Comparison of ENCODE assay signal across 15 cellular contexts in the genomic region with DNA sequence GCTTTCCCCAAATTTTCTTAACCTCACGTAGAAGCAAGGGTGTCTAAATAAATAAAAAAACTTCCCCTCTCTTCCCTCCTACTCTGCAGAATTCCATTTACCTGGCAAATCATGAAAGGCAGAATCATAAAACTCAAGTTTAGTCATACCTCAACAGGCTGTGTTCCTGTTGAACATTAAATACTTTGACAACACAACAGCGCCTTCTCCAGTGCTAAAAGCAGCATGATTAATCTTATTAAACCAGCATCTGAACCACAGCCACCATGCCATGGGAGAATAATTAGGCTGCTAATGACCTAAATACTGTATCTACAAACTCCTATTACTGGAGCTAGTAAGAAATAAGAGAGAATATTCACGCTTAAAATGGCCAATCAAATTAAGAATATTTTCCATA.
DNase-seq lines count a peak whose midpoint lies in the region; ATAC-seq, FAIRE-seq and TF ChIP-seq lines count a peak whose summit lies in the region.
"Had no signal": no experiment of that assay in that cellular context is flagged by ENCODE, and none has a peak within 500 bp of the region (broad histone marks: within the 10 kb centered on the region; RNA-seq: fewer than 3 reads in every experiment).

No MANE protein-coding gene starts in this region.

- H3K4me3 ChIP-seq in DND-41 (ENCODE audit: low read depth in 1 of 2, low read length in 2 of 2) (no peak overlapping the region), HepG2 (replicated peaks in 1 of 3; ENCODE audit: insufficient read depth in 1 of 3, low read depth in 2 of 3, low read length in 3 of 3) (no peak overlapping the region)
- H3K4me3 ChIP-seq: esophagus muscularis mucosa had no signal

- H3K27ac ChIP-seq in DND-41 (ENCODE audit: low read length) (no peak overlapping the region), HepG2 (ENCODE audit: extremely low read length, insufficient read depth, low read length) (no peak overlapping the region)
- H3K27ac ChIP-seq: esophagus muscularis mucosa had no signal

- CTCF ChIA-PET in HepG2 (lab: Yijun Ruan, JAX; ENCODE audit: low intra/inter-chr PET ratio, low total read pairs): no interaction called here

- WGBS in HepG2 (ENCODE audit: low lambda C conversion rate): 94% methylated on average over 3 of the region's 3 CpGs

- H3K4me1 Mint-ChIP-seq in brain: peaks cover 70% of the 10 kb centered on the region
- H3K4me1 Mint-ChIP-seq: activated CD4-positive, alpha-beta T cell treated with anti-CD3 and anti-CD28 coated beads for 36 hours had no signal

- TF ChIP-seq CTCF in DND-41 (IDR thresholded peaks at IDR 0.05; ENCODE audit: borderline replicate concordance, extremely low read depth, low read length, poor library complexity, severe bottlenecking): peak; percentile 10
- TF ChIP-seq CTCF in brain (conservative IDR thresholded peaks at IDR 0.05): no peak
- 0 out of 2 replicates have a peak, but pooled peaks have one; percentile 25 for TF ChIP-seq CTCF in HepG2 (CRISPR knock-in tag; IDR thresholded peaks at IDR 0.05)

- H3K27me3 Mint-ChIP-seq in brain: no peaks in the 10 kb centered on the region
- H3K27me3 Mint-ChIP-seq: activated CD4-positive, alpha-beta T cell treated with anti-CD3 and anti-CD28 coated beads for 36 hours had no signal

- H2AFZ ChIP-seq in DND-41 (ENCODE audit: low read depth, low read length) (no peak overlapping the region), HepG2 (ENCODE audit: low read length) (no peak overlapping the region)

- H3K36me3 Mint-ChIP-seq in brain: peaks cover 17% of the 10 kb centered on the region
- H3K36me3 Mint-ChIP-seq: CD8-positive, alpha-beta T cell had no signal

- H3K4me1 ChIP-seq in DND-41 (ENCODE audit: insufficient read depth, low read length): no peaks in the 10 kb centered on the region
- peaks cover 40% of the 10 kb centered on the region for H3K4me1 ChIP-seq in HepG2 (ENCODE audit: insufficient read depth, low read length)

- intact Hi-C loops in HepG2 (cut with micrococcal nuclease; ENCODE audit: unreplicated experiment): loop anchor here (5.0 kb wide), 1 partner anchor 422 kb away; no protein-coding TSS in a partner anchor

- H3K9me3 Mint-ChIP-seq in brain: no peaks in the 10 kb centered on the region

- H3K27me3 ChIP-seq in DND-41 (ENCODE audit: insufficient read depth, low read length, poor library complexity) (no peaks in the 10 kb centered on the region), HepG2 (ENCODE audit: control insufficient read depth in 1 of 2, insufficient read depth in 2 of 2, low read length in 2 of 2) (no peaks in the 10 kb centered on the region)
- H3K27me3 ChIP-seq: esophagus muscularis mucosa had no signal

- peaks cover 22% of the 10 kb centered on the region for H3K79me2 ChIP-seq in DND-41 (ENCODE audit: insufficient read depth, low read length)
- H3K79me2 ChIP-seq in HepG2 (ENCODE audit: insufficient read depth, low read length): peaks cover 12% of the 10 kb centered on the region

- H3K27ac Mint-ChIP-seq in brain: peak overlapping the region in 4 of 5 experiments; percentile 6 to 75 (median 46)
- H3K27ac Mint-ChIP-seq: activated CD4-positive, alpha-beta T cell treated with anti-CD3 and anti-CD28 coated beads for 36 hours; activated T-cell treated with anti-CD3 and anti-CD28 coated beads, Interleukin-2, amount 50 U/mL, for 72 hours; CD8-positive, alpha-beta T cell had no signal

- H3K9me3 ChIP-seq in DND-41 (ENCODE audit: insufficient read depth, low read length, severe bottlenecking) (no peaks in the 10 kb centered on the region), HepG2 (ENCODE audit: low read length) (no peaks in the 10 kb centered on the region)
- H3K9me3 ChIP-seq: esophagus muscularis mucosa had no signal

- ATAC-seq in DND-41 (ENCODE audit: insufficient read depth, low read depth) (no peak), HepG2 (no peak)
- ATAC-seq: activated CD4-positive, alpha-beta T cell treated with anti-CD3 and anti-CD28 coated beads for 36 hours; activated T-cell treated with anti-CD3 and anti-CD28 coated beads, Interleukin-2, amount 50 U/mL, for 72 hours; CD8-positive, alpha-beta T cell had no signal

- TF ChIP-seq POLR2A in HepG2 (IDR thresholded peaks at IDR 0.05; ENCODE audit: insufficient read depth in 1 of 2, low read depth in 2 of 2, low read length in 2 of 2): no peak

- H3K4me2 ChIP-seq in DND-41 (ENCODE audit: insufficient read depth, low read length): no peak overlapping the region
- H3K4me2 ChIP-seq in HepG2 (ENCODE audit: low read depth, low read length): no peak overlapping the region

- no peak for TF ChIP-seq EP300 in Ishikawa (IDR thresholded peaks at IDR 0.05; ENCODE audit: borderline replicate concordance)
- no peak for TF ChIP-seq EP300 in HepG2 (IDR thresholded peaks at IDR 0.05; ENCODE audit: low read depth in 2 of 2, low read length in 2 of 2)
- no peak for TF ChIP-seq EP300 in HepG2 (CRISPR knock-in tag; IDR thresholded peaks at IDR 0.05; ENCODE audit: borderline replicate concordance)

- peak; percentile 22; the same call in 1 of the 2 replicates for TF ChIP-seq RAD21 in Ishikawa (IDR thresholded peaks at IDR 0.05; ENCODE audit: low read depth)
- no peak for TF ChIP-seq RAD21 in HepG2 (CRISPR knock-in tag; IDR thresholded peaks at IDR 0.05)

- H3K9ac ChIP-seq in DND-41 (ENCODE audit: low read depth, low read length) (no peak overlapping the region), HepG2 (ENCODE audit: insufficient read depth, low read depth, low read length) (no peak overlapping the region)

- peak overlapping the region in 4 of 5 experiments; percentile 1 to 39 (median 15) for H3K4me3 Mint-ChIP-seq in brain
- H3K4me3 Mint-ChIP-seq: activated CD4-positive, alpha-beta T cell treated with anti-CD3 and anti-CD28 coated beads for 36 hours; activated T-cell treated with anti-CD3 and anti-CD28 coated beads, Interleukin-2, amount 50 U/mL, for 72 hours; CD8-positive, alpha-beta T cell; neural crest cell had no signal

- H3K36me3 ChIP-seq in DND-41 (ENCODE audit: insufficient read depth, low read length) (no peaks in the 10 kb centered on the region), HepG2 (replicated peaks in 1 of 2; ENCODE audit: control insufficient read depth in 1 of 2, insufficient read depth in 2 of 2, low read length in 2 of 2) (0 out of 5 replicates have a peak, but pooled peaks cover 0 to under 1% of the 10 kb centered on the region in 2 experiments)
- H3K36me3 ChIP-seq: esophagus muscularis mucosa had no signal

- POLR2A ChIA-PET in HepG2 (lab: Yijun Ruan, JAX): no interaction called here

- FAIRE-seq in HepG2 (lab: Jason Lieb, UNC): no peak

- H4K20me1 ChIP-seq in DND-41 (ENCODE audit: insufficient read depth, low read length): no peaks in the 10 kb centered on the region; the same call in 1 of the 2 replicates
- no peaks in the 10 kb centered on the region for H4K20me1 ChIP-seq in HepG2 (ENCODE audit: insufficient read depth, low read length)

- DNase-seq in DND-41 (no peak), HepG2 (ENCODE audit: low spot score) (no peak), SIG-M5 (lab: John Stamatoyannopoulos, UW) (no peak), ecto neural progenitor cell (ENCODE audit: low spot score) (no peak), hepatic stellate cell (ENCODE audit: low spot score) (no peak)
- DNase-seq in activated effector memory CD4-positive, alpha-beta T cell treated with Interleukin-2 at 50 U/mL for 16 hours: no peak
- DNase-seq: activated CD4-positive, alpha-beta T cell treated with anti-CD3 and anti-CD28 coated beads for 36 hours; activated T-cell treated with anti-CD3 and anti-CD28 coated beads, Interleukin-2, amount 50 U/mL, for 72 hours; CD8-positive, alpha-beta T cell; NCI-H1048; trophoblast cell had no signal

- in situ Hi-C loops in HepG2 (cut with HindIII; ENCODE audit: extremely low pct_ligation_motif_present, low pct_unique_long_range_greater_than_20kb): no loop called here

- no TSS peak for BruUV-seq in HepG2 (replicated peaks; lab: Mats Ljungman, UMichigan)

TF ChIP-seq in HepG2, 621 proteins besides CTCF, POLR2A, EP300 and RAD21:
- TF ChIP-seq STAG1 (CRISPR knock-in tag; IDR thresholded peaks at IDR 0.05) (peak; percentile 51), RFX3 (CRISPR knock-in tag; IDR thresholded peaks at IDR 0.05) (no peak)

Comparison
In these comparisons a context has a peak if more than half of its experiments do, and no peak if none do; other contexts are left out.
1. CTCF ChIP-seq: peak in DND-41 (single experiment) and HepG2 (single experiment); none in brain (0 of 2).